Comparison of ENCODE assay signal across 9 cellular contexts in the genomic region with DNA sequence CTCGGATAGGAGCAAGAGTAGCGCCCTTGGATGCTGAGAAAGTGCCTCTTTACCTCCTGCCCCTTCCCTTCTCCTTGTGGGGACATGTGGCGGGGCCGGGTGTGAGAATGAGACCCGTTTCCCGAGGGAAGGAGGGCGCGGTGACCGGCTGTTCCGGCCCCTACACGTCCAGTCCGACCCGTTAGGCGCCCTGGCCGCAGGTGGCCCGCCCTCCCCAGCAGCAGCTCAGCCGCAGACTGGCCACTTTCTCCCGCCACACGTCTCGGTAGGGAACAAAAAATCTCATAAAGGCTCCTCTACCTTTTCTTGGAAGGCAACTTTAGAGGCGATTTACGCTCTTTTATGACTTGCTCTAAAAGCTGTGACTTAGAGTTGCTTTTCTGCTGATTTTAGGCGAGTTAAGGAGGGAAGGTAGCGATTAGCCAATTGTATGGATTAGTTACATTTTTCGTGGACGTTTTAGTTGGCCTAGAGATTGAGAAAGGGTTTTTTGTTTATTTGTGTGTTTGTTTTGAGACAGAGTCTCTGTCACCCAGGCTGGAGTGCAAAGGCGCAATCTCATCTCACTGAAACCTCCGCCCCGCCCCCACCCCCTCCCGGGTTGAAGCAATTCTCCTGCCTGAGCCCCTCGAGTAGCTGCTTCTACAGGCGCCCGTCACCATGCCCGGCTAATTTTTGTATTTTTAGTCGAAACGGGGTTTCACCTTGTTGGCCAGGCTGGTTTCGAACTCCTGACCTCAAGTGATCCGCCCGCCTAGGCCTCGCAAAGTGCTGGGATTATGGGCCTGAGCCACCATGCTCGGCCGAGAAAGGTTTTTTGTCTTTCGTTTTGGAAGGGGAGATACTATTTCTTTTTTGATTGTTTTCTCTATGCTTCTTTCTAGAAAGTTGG. TPM values are rescaled to one million over a fixed set of nuclear protein-coding genes. Genes with fewer than 3 reads are reported as not detected.
DNase-seq lines count a peak whose midpoint lies in the region; ATAC-seq and TF ChIP-seq lines count a peak whose summit lies in the region.
"Had no signal": no experiment of that assay in that cellular context is flagged by ENCODE, and none has a peak within 500 bp of the region (broad histone marks: within the 10 kb centered on the region; RNA-seq: fewer than 3 reads in every experiment).

No MANE protein-coding gene starts in this region.

- TF ChIP-seq CTCF in kidney epithelial cell (IDR thresholded peaks at IDR 0.05; ENCODE audit: insufficient read depth, low read length, poor library complexity, severe bottlenecking) (no peak), testis (IDR thresholded peaks at IDR 0.05) (no peak)

- H3K27me3 ChIP-seq in kidney epithelial cell (ENCODE audit: control insufficient read depth, insufficient read depth, low read length) (no peaks in the 10 kb centered on the region), testis (no peaks in the 10 kb centered on the region)

- peaks cover 10% of the 10 kb centered on the region for H3K4me1 Mint-ChIP-seq in activated CD4-positive, alpha-beta T cell treated with anti-CD3 and anti-CD28 coated beads for 36 hours

- peak overlapping the region in 1 of 2 donors; percentile 11 for H3K27ac ChIP-seq in testis

- peaks cover 9% of the 10 kb centered on the region for H3K4me1 ChIP-seq in testis

- peak overlapping the region; percentile 57 for H3K27ac Mint-ChIP-seq in activated CD4-positive, alpha-beta T cell treated with anti-CD3 and anti-CD28 coated beads for 36 hours

- H3K4me3 Mint-ChIP-seq in activated CD4-positive, alpha-beta T cell treated with anti-CD3 and anti-CD28 coated beads for 36 hours: peak overlapping the region; percentile 61

- WGBS in testis, 2 donors: 48 to 51% methylated on average over 29 to 43 of the region's 43 CpGs

- H3K36me3 Mint-ChIP-seq in activated CD4-positive, alpha-beta T cell treated with anti-CD3 and anti-CD28 coated beads for 36 hours (ENCODE audit: low read depth): no peaks in the 10 kb centered on the region

- peaks cover 2% of the 10 kb centered on the region for H3K27me3 Mint-ChIP-seq in activated CD4-positive, alpha-beta T cell treated with anti-CD3 and anti-CD28 coated beads for 36 hours

- POLR2A ChIA-PET in activated CD4-positive, alpha-beta T cell treated with anti-CD3 and anti-CD28 coated beads for 36 hours (lab: Charles Lee): no interaction called here

- CTCF ChIA-PET in activated CD4-positive, alpha-beta T cell treated with anti-CD3 and anti-CD28 coated beads for 36 hours (lab: Charles Lee): interaction anchor here (1.2 kb wide), 1 partner anchor 12 kb away, joined by 3 read pairs; no protein-coding TSS in a partner anchor

- H3K36me3 ChIP-seq in kidney epithelial cell (ENCODE audit: control insufficient read depth, insufficient read depth, low read length): no peaks in the 10 kb centered on the region
- H3K36me3 ChIP-seq in testis (ENCODE audit: low read depth, missing control alignments): no peaks in the 10 kb centered on the region

- intact Hi-C loops in activated CD4-positive, alpha-beta T cell treated with anti-CD3 and anti-CD28 coated beads for 36 hours (cut with DNase I, micrococcal nuclease): loop anchor here in 1 of 2 experiments (1.0 to 2.0 kb wide), 2 partner anchors 43 to 63 kb away; no protein-coding TSS in a partner anchor
- intact Hi-C loops in testis (cut with DNase I; ENCODE audit: low total_unique reads): no loop called here

- no peak for ATAC-seq in activated CD4-positive, alpha-beta T cell treated with anti-CD3 and anti-CD28 coated beads for 36 hours

- peak overlapping the region; percentile 65 for H3K4me3 ChIP-seq in kidney epithelial cell (ENCODE audit: low read depth, low read length)
- peak overlapping the region; percentile 55 to 71 for H3K4me3 ChIP-seq in testis

- H3K9me3 ChIP-seq in testis: no peaks in the 10 kb centered on the region

- no peak for TF ChIP-seq POLR2A in testis (IDR thresholded peaks at IDR 0.05)

- no peak for DNase-seq in activated CD4-positive, alpha-beta T cell treated with anti-CD3 and anti-CD28 coated beads for 36 hours
- DNase-seq in activated CD4-positive, alpha-beta T cell treated with anti-CD3 and anti-CD28 coated beads, Interleukin-2, amount 50 U/mL, for 1 hour: no peak
- DNase-seq in astrocyte of the hippocampus (ENCODE audit: low read depth, low spot score) (peak; percentile 39), kidney epithelial cell (ENCODE audit: low read depth) (no peak), testis (no peak), GM19240 (ENCODE audit: insufficient read length, low spot score) (no peak), germinal center (ENCODE audit: low spot score) (no peak), DMS79 (lab: John Stamatoyannopoulos, UW) (no peak)
- DNase-seq: activated effector memory CD4-positive, alpha-beta T cell treated with anti-CD3 and anti-CD28 coated beads, Interleukin-2, amount 50 U/mL, for 16 hours had no signal

- no peaks in the 10 kb centered on the region for H3K9me3 Mint-ChIP-seq in activated CD4-positive, alpha-beta T cell treated with anti-CD3 and anti-CD28 coated beads for 36 hours (ENCODE audit: low read depth)

RNA-seq across cellular contexts. Expression of a gene that starts 8.3 kb away (rescaled TPM):
- total RNA-seq in activated CD4-positive, alpha-beta T cell treated with anti-CD3 and anti-CD28 coated beads for 36 hours: not detected
- total RNA-seq in kidney epithelial cell (0.21 TPM in 1 of 2 replicates, not detected in the other), testis (1 to 10 TPM; 3.6 to 4.3 TPM)
- polyA plus RNA-seq in testis (ENCODE audit: insufficient read depth, low read depth, low replicate concordance): 3.0 TPM
